ENCODE assay signal across 10 cellular contexts in genomic region chr10:61993676-61994401, GRCh38.
A peak's percentile ranks its signal among the peaks of the same experiment; 100 is the strongest.
DNase-seq lines count a peak whose midpoint lies in the region; ATAC-seq, FAIRE-seq and TF ChIP-seq lines count a peak whose summit lies in the region.
"Had no signal": no experiment of that assay in that cellular context is flagged by ENCODE, and none has a peak within 500 bp of the region (broad histone marks: within the 10 kb centered on the region; RNA-seq: fewer than 3 reads in every experiment).

No MANE protein-coding gene starts in this region.

- peaks cover 47% of the 10 kb centered on the region for H3K4me1 ChIP-seq in suprapubic skin

- H3K27me3 Mint-ChIP-seq in activated CD4-positive, alpha-beta T cell treated with anti-CD3 and anti-CD28 coated beads for 36 hours: no peaks in the 10 kb centered on the region
- no peaks in the 10 kb centered on the region for H3K27me3 Mint-ChIP-seq in activated T-helper 2 cell treated with anti-CD3 and anti-CD28 coated beads, Interferon-gamma antibody, Interleukin-2, Interleukin-4, amounts not matched to agents 10 μg/mL and 5 μg/mL and 100 μg/mL, durations not matched to agents 14 hours and 24 hours and 36 hours (ENCODE audit: low read depth)

- POLR2A ChIA-PET in activated CD4-positive, alpha-beta T cell treated with anti-CD3 and anti-CD28 coated beads for 36 hours (lab: Charles Lee): interaction anchor here (0.8 to 3.1 kb wide), 15 partner anchors 8 to 194 kb away, joined by 3 to 48 read pairs (median 8); no protein-coding TSS in a partner anchor

- WGBS in suprapubic skin: 26% methylated on average over 7 of the region's 7 CpGs

- no peaks in the 10 kb centered on the region for H3K27me3 ChIP-seq in suprapubic skin

- peak overlapping the region; percentile 64 for H3K4me3 Mint-ChIP-seq in activated CD4-positive, alpha-beta T cell treated with anti-CD3 and anti-CD28 coated beads for 36 hours
- peak overlapping the region; percentile 73 for H3K4me3 Mint-ChIP-seq in activated T-helper 2 cell treated with anti-CD3 and anti-CD28 coated beads, Interferon-gamma antibody, Interleukin-2, Interleukin-4, amounts not matched to agents 10 μg/mL and 5 μg/mL and 100 μg/mL, durations not matched to agents 14 hours and 24 hours and 36 hours (ENCODE audit: low read depth)

- peaks cover 4% of the 10 kb centered on the region for H3K9me3 Mint-ChIP-seq in activated CD4-positive, alpha-beta T cell treated with anti-CD3 and anti-CD28 coated beads for 36 hours (ENCODE audit: low read depth)
- no peaks in the 10 kb centered on the region for H3K9me3 Mint-ChIP-seq in activated T-helper 2 cell treated with anti-CD3 and anti-CD28 coated beads, Interferon-gamma antibody, Interleukin-2, Interleukin-4, amounts not matched to agents 10 μg/mL and 5 μg/mL and 100 μg/mL, durations not matched to agents 14 hours and 24 hours and 36 hours

- peaks cover 87% of the 10 kb centered on the region for H3K4me1 Mint-ChIP-seq in activated CD4-positive, alpha-beta T cell treated with anti-CD3 and anti-CD28 coated beads for 36 hours
- H3K4me1 Mint-ChIP-seq in activated T-helper 2 cell treated with anti-CD3 and anti-CD28 coated beads, Interferon-gamma antibody, Interleukin-2, Interleukin-4, amounts not matched to agents 10 μg/mL and 5 μg/mL and 100 μg/mL, durations not matched to agents 14 hours and 24 hours and 36 hours (ENCODE audit: low read depth): peaks cover 63% of the 10 kb centered on the region

- H3K36me3 ChIP-seq in suprapubic skin: no peaks in the 10 kb centered on the region

- intact Hi-C loops in activated CD4-positive, alpha-beta T cell treated with anti-CD3 and anti-CD28 coated beads for 36 hours (cut with DNase I, micrococcal nuclease): loop anchor here (1.0 to 10.0 kb wide), 10 partner anchors 8 to 817 kb away; no protein-coding TSS in a partner anchor
- intact Hi-C loops in activated T-helper 2 cell treated with anti-CD3 and anti-CD28 coated beads, Interferon-gamma antibody, Interleukin-2, Interleukin-4, amounts not matched to agents 10 μg/mL and 5 μg/mL and 100 μg/mL, durations not matched to agents 14 hours and 24 hours and 36 hours (cut with micrococcal nuclease): loop anchor here (1.0 to 5.0 kb wide), 6 partner anchors 29 to 251 kb away; no protein-coding TSS in a partner anchor

- no peaks in the 10 kb centered on the region for H3K9me3 ChIP-seq in suprapubic skin

- no peak for ATAC-seq in activated CD4-positive, alpha-beta T cell treated with anti-CD3 and anti-CD28 coated beads for 36 hours
- ATAC-seq: HepG2 had no signal

- CTCF ChIA-PET in activated CD4-positive, alpha-beta T cell treated with anti-CD3 and anti-CD28 coated beads for 36 hours (lab: Charles Lee): interaction anchor here (0.6 to 3.6 kb wide), 15 partner anchors 10 to 190 kb away, joined by 3 to 21 read pairs (median 5); partner anchors contain the start of gene ARID5B

- no peak for TF ChIP-seq POLR2A in suprapubic skin (IDR thresholded peaks at IDR 0.05)

- FAIRE-seq in islet of Langerhans (lab: Jason Lieb, UNC) (peak; percentile 95), HTR-8/SVneo (lab: Jason Lieb, UNC) (no peak)
- FAIRE-seq: HepG2, TTC549 had no signal

- TF ChIP-seq CTCF in suprapubic skin (IDR thresholded peaks at IDR 0.05): no peak

- DNase-seq in activated CD4-positive, alpha-beta T cell treated with anti-CD3 and anti-CD28 coated beads for 36 hours: no peak
- DNase-seq in activated CD4-positive, alpha-beta T cell treated with anti-CD3 and anti-CD28 coated beads for 1 hour: no peak
- DNase-seq in activated T-helper 2 cell treated with anti-CD3 and anti-CD28 coated beads, Interferon-gamma antibody, Interleukin-2, Interleukin-4, amounts not matched to agents 10 μg/mL and 5 μg/mL and 100 μg/mL, durations not matched to agents 14 hours and 24 hours and 36 hours (ENCODE audit: low spot score): no peak
- no peak for DNase-seq in suprapubic skin (ENCODE audit: low spot score in 2 of 2)
- no peak for DNase-seq in SIG-M5 (lab: John Stamatoyannopoulos, UW)
- no peak for DNase-seq in NCI-H2029 (lab: John Stamatoyannopoulos, UW)
- DNase-seq in HTR-8/SVneo (ENCODE audit: insufficient read length, low spot score): no peak

- peak overlapping the region; percentile 76 for H3K27ac ChIP-seq in suprapubic skin

- peak overlapping the region; percentile 8 for H3K4me3 ChIP-seq in suprapubic skin

- no peak for TF ChIP-seq EP300 in suprapubic skin (IDR thresholded peaks at IDR 0.05)

- peak overlapping the region; percentile 95 for H3K27ac Mint-ChIP-seq in activated CD4-positive, alpha-beta T cell treated with anti-CD3 and anti-CD28 coated beads for 36 hours
- peak overlapping the region; percentile 88 for H3K27ac Mint-ChIP-seq in activated T-helper 2 cell treated with anti-CD3 and anti-CD28 coated beads, Interferon-gamma antibody, Interleukin-2, Interleukin-4, amounts not matched to agents 10 μg/mL and 5 μg/mL and 100 μg/mL, durations not matched to agents 14 hours and 24 hours and 36 hours

- peaks cover 70% of the 10 kb centered on the region for H3K36me3 Mint-ChIP-seq in activated CD4-positive, alpha-beta T cell treated with anti-CD3 and anti-CD28 coated beads for 36 hours (ENCODE audit: low read depth)
- peaks cover 48% of the 10 kb centered on the region for H3K36me3 Mint-ChIP-seq in activated T-helper 2 cell treated with anti-CD3 and anti-CD28 coated beads, Interferon-gamma antibody, Interleukin-2, Interleukin-4, amounts not matched to agents 10 μg/mL and 5 μg/mL and 100 μg/mL, durations not matched to agents 14 hours and 24 hours and 36 hours (ENCODE audit: low read depth)
